ENCODE assay signal across 35 cellular contexts in the genomic region with DNA sequence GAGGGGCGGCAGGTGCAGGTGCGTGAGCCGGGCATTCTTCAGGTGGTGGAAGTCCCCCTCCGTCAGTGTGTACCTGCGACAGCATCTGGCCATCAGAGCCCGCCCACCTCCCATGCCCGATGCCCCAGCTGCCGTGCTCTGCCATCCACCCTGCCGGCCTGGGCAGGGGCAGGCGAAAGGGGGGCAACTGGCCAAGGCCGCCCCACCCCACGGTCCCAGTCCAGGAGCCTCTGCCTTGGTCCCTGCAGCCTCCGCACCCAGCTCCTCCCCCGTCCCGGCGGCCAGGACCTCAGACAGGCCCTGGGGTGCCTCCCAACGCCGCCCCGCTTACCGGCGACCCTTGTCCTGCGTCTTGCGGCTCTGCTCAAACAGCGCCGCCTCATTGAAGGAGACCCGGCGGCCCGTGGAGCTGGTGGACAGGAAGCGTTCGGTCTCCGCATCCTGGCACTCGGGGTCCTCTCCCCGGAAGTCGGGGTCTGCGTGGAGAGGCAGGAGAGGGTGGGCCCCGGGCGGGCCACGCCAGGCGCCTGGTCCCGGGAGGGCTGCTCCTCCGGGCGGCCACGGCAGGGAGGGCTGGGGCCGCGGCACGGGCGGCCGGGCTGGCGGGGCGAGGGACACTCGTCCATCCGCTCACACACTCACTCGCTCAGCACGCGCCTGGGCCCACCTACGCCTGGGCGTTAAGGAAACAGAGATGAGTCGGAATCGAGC. TPM values are rescaled to one million over a fixed set of nuclear protein-coding genes. Genes with fewer than 3 reads are reported as not detected.
"Had no signal": no experiment of that assay in that cellular context is flagged by ENCODE, and none has a peak within 500 bp of the region (broad histone marks: within the 10 kb centered on the region; RNA-seq: fewer than 3 reads in every experiment).

No MANE protein-coding gene starts in this region.

- ATAC-seq: activated CD4-positive, alpha-beta T cell treated with anti-CD3 and anti-CD28 coated beads for 36 hours; activated CD4-positive, CD25-positive, alpha-beta regulatory T cell treated with anti-CD3 and anti-CD28 coated beads, Interleukin-2, amount 50 U/mL, for 24 hours; activated CD8-positive, alpha-beta memory T cell treated with anti-CD3 and anti-CD28 coated beads, Interleukin-2, amount 10 ng/mL, durations not matched to agents 7 days and 5 days; Panc1; WTC11 had no signal

- H3K27ac Mint-ChIP-seq: activated CD4-positive, alpha-beta T cell treated with anti-CD3 and anti-CD28 coated beads for 36 hours; activated CD4-positive, alpha-beta T cell treated with anti-CD3 and anti-CD28 coated beads, Interleukin-2, amount 10 ng/mL, durations not matched to agents 7 days and 5 days; activated CD8-positive, alpha-beta memory T cell treated with anti-CD3 and anti-CD28 coated beads, Interleukin-2, amount 10 ng/mL, durations not matched to agents 7 days and 5 days; activated naive CD8-positive, alpha-beta T cell treated with anti-CD3 and anti-CD28 coated beads for 36 hours; T-helper 1 cell treated with Interleukin-12 subunit alpha and Interleukin-12 subunit beta and Interleukin-4 antibody, amounts not matched to agents 30 μg/mL and 1 μg/mL, for 36 hours; T-helper 2 cell treated with Interferon-gamma antibody and Interleukin-4, amounts not matched to agents 5 μg/mL and 100 μg/mL, for 36 hours; WTC11 had no signal

- H3K27ac ChIP-seq: KMS-11, SJCRH30, SK-N-MC had no signal

- H3K9ac ChIP-seq: KMS-11 had no signal

- H3K9me3 ChIP-seq: SJCRH30 had no signal

- H3K36me3 Mint-ChIP-seq: activated CD8-positive, alpha-beta memory T cell treated with anti-CD3 and anti-CD28 coated beads, Interleukin-2, amount 10 ng/mL, durations not matched to agents 7 days and 5 days; activated naive CD8-positive, alpha-beta T cell treated with anti-CD3 and anti-CD28 coated beads for 36 hours; brain; WTC11 had no signal

- H3K4me3 ChIP-seq: SJCRH30, SK-N-MC had no signal

- H3K4me2 ChIP-seq: KMS-11 had no signal

- H3K27me3 Mint-ChIP-seq: brain had no signal

- H3K4me3 Mint-ChIP-seq: activated CD4-positive, alpha-beta T cell treated with anti-CD3 and anti-CD28 coated beads for 36 hours; activated CD4-positive, alpha-beta T cell treated with anti-CD3 and anti-CD28 coated beads, Interleukin-2, amount 10 ng/mL, durations not matched to agents 7 days and 5 days; activated CD8-positive, alpha-beta memory T cell treated with anti-CD3 and anti-CD28 coated beads, Interleukin-2, amount 10 ng/mL, durations not matched to agents 7 days and 5 days; activated naive CD8-positive, alpha-beta T cell treated with anti-CD3 and anti-CD28 coated beads for 36 hours; T-helper 1 cell treated with Interleukin-12 subunit alpha and Interleukin-12 subunit beta and Interleukin-4 antibody, amounts not matched to agents 30 μg/mL and 1 μg/mL, for 36 hours; WTC11 had no signal

- H3K9me3 Mint-ChIP-seq: activated CD4-positive, alpha-beta T cell treated with anti-CD3 and anti-CD28 coated beads, Interleukin-2, amount 10 ng/mL, durations not matched to agents 7 days and 5 days; activated naive CD8-positive, alpha-beta T cell treated with anti-CD3 and anti-CD28 coated beads for 36 hours; T-helper 1 cell treated with Interleukin-12 subunit alpha and Interleukin-12 subunit beta and Interleukin-4 antibody, amounts not matched to agents 30 μg/mL and 1 μg/mL, for 36 hours; T-helper 2 cell treated with Interferon-gamma antibody and Interleukin-4, amounts not matched to agents 5 μg/mL and 100 μg/mL, for 36 hours; WTC11 had no signal

- DNase-seq: activated CD4-positive, alpha-beta T cell treated with anti-CD3 and anti-CD28 coated beads for 36 hours; activated CD4-positive, alpha-beta T cell treated with anti-CD3 and anti-CD28 coated beads, Interleukin-2, amount 10 ng/mL, durations not matched to agents 7 days and 5 days; activated CD4-positive, alpha-beta T cell treated with anti-CD3 and anti-CD28 coated beads, Interleukin-2, amount 50 U/mL, for 48 hours; activated CD8-positive, alpha-beta memory T cell treated with anti-CD3 and anti-CD28 coated beads for 24 hours; activated CD8-positive, alpha-beta memory T cell treated with anti-CD3 and anti-CD28 coated beads, Interleukin-2, amount 10 ng/mL, durations not matched to agents 7 days and 5 days; activated CD8-positive, alpha-beta memory T cell treated with anti-CD3 and anti-CD28 coated beads, Interleukin-2, amount 50 U/mL, for 48 hours; activated effector memory CD4-positive, alpha-beta T cell treated with anti-CD3 and anti-CD28 coated beads, Interleukin-2, amount 50 U/mL, for 16 hours; activated naive CD4-positive, alpha-beta T cell; activated naive CD4-positive, alpha-beta T cell treated with anti-CD3 and anti-CD28 coated beads, Interleukin-2, amount 50 U/mL, for 16 hours; activated naive CD8-positive, alpha-beta T cell treated with anti-CD3 and anti-CD28 coated beads for 36 hours; activated T-cell treated with anti-CD3 and anti-CD28 coated beads, Interleukin-2, amount 50 U/mL, for 48 hours; amniotic stem cell; central memory CD4-positive, alpha-beta T cell; MM.1S; MV-4-11; NCI-H1092; NCI-H1436 treated with DMSO at 0.1 percent for 48 hours; NCI-H1694 treated with DMSO at 0.1 percent for 48 hours; NCI-H2029 treated with DMSO at 0.1 percent for 48 hours; NCI-H2107; NCI-H2171; NCI-H2227 treated with DMSO at 0.1 percent for 48 hours; NCI-H446; NCI-H510A treated with DMSO at 0.1 percent for 48 hours; NCI-H69; SHP77; SJCRH30 had no signal

- H3K36me3 ChIP-seq: SJCRH30 had no signal

RNA-seq across cellular contexts. Expression of gene CBARP, which starts 3.0 kb away (rescaled TPM):
- total RNA-seq: activated CD4-positive, alpha-beta T cell treated with anti-CD3 and anti-CD28 coated beads, Interleukin-2, amount 10 ng/mL, durations not matched to agents 7 days and 5 days had no signal
